Comparison of ENCODE assay signal across 16 cellular contexts in the genomic region with DNA sequence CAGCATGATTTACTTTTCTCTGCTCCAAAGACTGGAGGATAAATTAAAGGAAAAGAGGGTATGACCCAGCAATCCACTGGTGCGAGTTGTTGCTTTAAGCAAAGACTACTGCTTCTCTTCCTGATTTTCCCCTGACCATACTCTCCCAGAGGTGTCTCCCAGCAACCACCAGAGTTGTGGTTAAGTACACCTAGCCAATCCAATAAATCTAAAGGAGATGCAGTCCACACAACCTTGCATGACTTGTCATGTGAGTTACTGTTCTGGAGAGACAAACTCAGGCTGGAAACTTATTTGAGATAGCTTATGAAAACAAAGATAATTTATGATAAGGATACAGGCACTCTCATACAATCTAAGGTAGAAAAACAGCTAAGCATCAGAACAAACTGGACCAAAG. TPM values are rescaled to one million over a fixed set of nuclear protein-coding genes. Genes with fewer than 3 reads are reported as not detected.
DNase-seq lines count a peak whose midpoint lies in the region; ATAC-seq, FAIRE-seq and TF ChIP-seq lines count a peak whose summit lies in the region.
"Had no signal": no experiment of that assay in that cellular context is flagged by ENCODE, and none has a peak within 500 bp of the region (broad histone marks: within the 10 kb centered on the region; RNA-seq: fewer than 3 reads in every experiment).

No MANE protein-coding gene starts in this region.

- dilution Hi-C loops in endothelial cell of umbilical vein (cut with MboI; ENCODE audit: extremely low pct_ligation_motif_present, low sequenced_read_pairs), result no loop called here

- no peaks in the 10 kb centered on the region for H3K36me3 ChIP-seq in endothelial cell of umbilical vein (ENCODE audit: control insufficient read depth in 2 of 2, extremely low read depth in 1 of 2, insufficient read depth in 2 of 2, low read length in 2 of 2)

- no peaks in the 10 kb centered on the region for H3K27me3 ChIP-seq in endothelial cell of umbilical vein (ENCODE audit: control insufficient read depth in 2 of 2, insufficient read depth in 2 of 2, low read length in 2 of 2)

- H4K20me1 ChIP-seq in endothelial cell of umbilical vein (replicated peaks; ENCODE audit: control insufficient read depth, extremely low read depth, insufficient read depth, low read length), result no peaks in the 10 kb centered on the region

- no peaks in the 10 kb centered on the region for H3K79me2 ChIP-seq in endothelial cell of umbilical vein (ENCODE audit: control insufficient read depth, insufficient read depth, low read length)

- no peak overlapping the region for H3K27ac ChIP-seq in endothelial cell of umbilical vein (ENCODE audit: insufficient read depth, low read depth, low read length)
- H3K27ac ChIP-seq: RWPE1 had no signal

- no peak for ATAC-seq in activated CD4-positive, alpha-beta T cell treated with anti-CD3 and anti-CD28 coated beads for 36 hours
- ATAC-seq: activated naive CD8-positive, alpha-beta T cell treated with anti-CD3 and anti-CD28 coated beads, Interleukin-2, amount 50 U/mL, for 24 hours; WTC11 had no signal

- H3K9me3 ChIP-seq in endothelial cell of umbilical vein (replicated peaks; ENCODE audit: control insufficient read depth, insufficient read depth, low read length), result no peaks in the 10 kb centered on the region

- H3K4me1 Mint-ChIP-seq in nephron progenitor cell, result peaks cover 20% of the 10 kb centered on the region
- peaks cover 10% of the 10 kb centered on the region for H3K4me1 Mint-ChIP-seq in activated CD4-positive, alpha-beta T cell treated with anti-CD3 and anti-CD28 coated beads for 36 hours
- H3K4me1 Mint-ChIP-seq: endodermal cell, neural crest cell, WTC11 had no signal

- H3K4me3 ChIP-seq in LNCaP clone FGC (ENCODE audit: low read depth, low read length) (no peak overlapping the region), endothelial cell of umbilical vein (replicated peaks in 1 of 3; ENCODE audit: insufficient read depth in 1 of 3, low read depth in 1 of 3, low read length in 3 of 3) (no peak overlapping the region)

- no peaks in the 10 kb centered on the region for H3K27me3 Mint-ChIP-seq in nephron progenitor cell (ENCODE audit: low read depth, poor library complexity)
- no peaks in the 10 kb centered on the region for H3K27me3 Mint-ChIP-seq in activated CD4-positive, alpha-beta T cell treated with anti-CD3 and anti-CD28 coated beads for 36 hours
- H3K27me3 Mint-ChIP-seq: activated naive CD8-positive, alpha-beta T cell treated with anti-CD3 and anti-CD28 coated beads, Interleukin-2, amount 50 U/mL, for 24 hours had no signal

- TF ChIP-seq CTCF in LNCaP clone FGC (IDR thresholded peaks at IDR 0.05; ENCODE audit: control insufficient read depth, extremely low read depth, insufficient read depth) (no peak), endothelial cell of umbilical vein (IDR thresholded peaks at IDR 0.05; ENCODE audit: extremely low read depth in 1 of 2, insufficient read depth in 1 of 2, low read depth in 1 of 2, low read length in 2 of 2) (no peak), nephron progenitor cell (IDR thresholded peaks at IDR 0.05) (no peak), D721Med (IDR thresholded peaks at IDR 0.05; ENCODE audit: insufficient read depth, missing control alignments) (no peak)

- H2AFZ ChIP-seq in endothelial cell of umbilical vein (ENCODE audit: low read depth, low read length), result no peak overlapping the region

- CTCF ChIA-PET in endothelial cell of umbilical vein (lab: Charles Lee), result interaction anchor here (1.2 to 1.3 kb wide), 2 partner anchors 64 to 241 kb away, joined by 3 read pairs; no protein-coding TSS in a partner anchor
- CTCF ChIA-PET in activated CD4-positive, alpha-beta T cell treated with anti-CD3 and anti-CD28 coated beads for 36 hours (lab: Charles Lee), result interaction anchor here (0.7 kb wide), 1 partner anchor 9 kb away, joined by 3 read pairs; no protein-coding TSS in a partner anchor

- no peak for TF ChIP-seq POLR2A in endothelial cell of umbilical vein (IDR thresholded peaks at IDR 0.05; ENCODE audit: low read depth, low read length)

- H3K4me3 Mint-ChIP-seq in nephron progenitor cell, result no peak overlapping the region
- no peak overlapping the region for H3K4me3 Mint-ChIP-seq in activated CD4-positive, alpha-beta T cell treated with anti-CD3 and anti-CD28 coated beads for 36 hours
- H3K4me3 Mint-ChIP-seq: activated naive CD8-positive, alpha-beta T cell treated with anti-CD3 and anti-CD28 coated beads, Interleukin-2, amount 50 U/mL, for 24 hours; endodermal cell; neural crest cell; WTC11 had no signal

- peaks cover 24% of the 10 kb centered on the region for H3K9me3 Mint-ChIP-seq in nephron progenitor cell
- no peaks in the 10 kb centered on the region for H3K9me3 Mint-ChIP-seq in activated CD4-positive, alpha-beta T cell treated with anti-CD3 and anti-CD28 coated beads for 36 hours (ENCODE audit: low read depth)
- H3K9me3 Mint-ChIP-seq: neural crest cell had no signal

- H3K9me1 ChIP-seq in endothelial cell of umbilical vein (replicated peaks; ENCODE audit: control insufficient read depth, extremely low read depth, insufficient read depth, low read length), result no peaks in the 10 kb centered on the region

- no peak for FAIRE-seq in endothelial cell of umbilical vein (lab: Jason Lieb, UNC)
- FAIRE-seq in D721Med (lab: Jason Lieb, UNC), result no peak

- intact Hi-C loops in endothelial cell of umbilical vein (cut with micrococcal nuclease), result no loop called here
- intact Hi-C loops in activated CD4-positive, alpha-beta T cell treated with anti-CD3 and anti-CD28 coated beads for 36 hours (cut with DNase I, micrococcal nuclease), result no loop called here

- H3K4me1 ChIP-seq in endothelial cell of umbilical vein (ENCODE audit: control insufficient read depth, extremely low read depth, insufficient read depth, low read length), result no peaks in the 10 kb centered on the region

- peaks cover 4% of the 10 kb centered on the region for H3K36me3 Mint-ChIP-seq in nephron progenitor cell (ENCODE audit: low read depth)
- no peaks in the 10 kb centered on the region for H3K36me3 Mint-ChIP-seq in activated CD4-positive, alpha-beta T cell treated with anti-CD3 and anti-CD28 coated beads for 36 hours (ENCODE audit: low read depth)

- no peak overlapping the region for H3K4me2 ChIP-seq in endothelial cell of umbilical vein (ENCODE audit: insufficient read depth, low read length)

- no peak overlapping the region for H3K9ac ChIP-seq in endothelial cell of umbilical vein (replicated peaks; ENCODE audit: extremely low read depth, insufficient read depth, low read length)

- peak overlapping the region; percentile 96 for H3K27ac Mint-ChIP-seq in nephron progenitor cell
- H3K27ac Mint-ChIP-seq in activated CD4-positive, alpha-beta T cell treated with anti-CD3 and anti-CD28 coated beads for 36 hours, result no peak overlapping the region
- H3K27ac Mint-ChIP-seq: activated naive CD8-positive, alpha-beta T cell treated with anti-CD3 and anti-CD28 coated beads, Interleukin-2, amount 50 U/mL, for 24 hours; endodermal cell; WTC11 had no signal

- DNase-seq in AG08395 (ENCODE audit: low spot score), result peak; percentile 29
- DNase-seq in LNCaP clone FGC (ENCODE audit: low read depth), result peak; percentile 78
- DNase-seq in endothelial cell of umbilical vein (ENCODE audit: low read depth, low spot score), result peak; percentile 39
- DNase-seq in nephron progenitor cell, result no peak
- no peak for DNase-seq in GM03348 (ENCODE audit: low spot score)
- DNase-seq in activated CD4-positive, alpha-beta T cell treated with anti-CD3 and anti-CD28 coated beads for 36 hours, result no peak
- no peak for DNase-seq in AML-193 (lab: John Stamatoyannopoulos, UW)
- no peak for DNase-seq in D721Med (ENCODE audit: insufficient read length, low spot score)
- DNase-seq: activated CD8-positive, alpha-beta memory T cell treated with anti-CD3 and anti-CD28 coated beads for 24 hours; activated naive CD8-positive, alpha-beta T cell treated with anti-CD3 and anti-CD28 coated beads, Interleukin-2, amount 50 U/mL, for 24 hours; central memory CD4-positive, alpha-beta T cell; endodermal cell; T-helper 1 cell had no signal

- no TSS peak for BruUV-seq in endothelial cell of umbilical vein (replicated peaks; lab: Mats Ljungman, UMichigan)

- POLR2A ChIA-PET in endothelial cell of umbilical vein (lab: Charles Lee), result no interaction called here
- POLR2A ChIA-PET in activated CD4-positive, alpha-beta T cell treated with anti-CD3 and anti-CD28 coated beads for 36 hours (lab: Charles Lee), result no interaction called here

TF ChIP-seq in endothelial cell of umbilical vein, 7 proteins besides CTCF, POLR2A, EP300 and RAD21:
- TF ChIP-seq MYC (IDR thresholded peaks at IDR 0.05; ENCODE audit: low read depth, low read length), result no peak
- no peak for TF ChIP-seq EZH2 (IDR thresholded peaks at IDR 0.05; ENCODE audit: borderline replicate concordance, low read depth, low read length, severe bottlenecking)
- TF ChIP-seq GATA2 (IDR thresholded peaks at IDR 0.05; ENCODE audit: insufficient read depth, insufficient read length, low read depth, low read length), result no peak
- no peak for TF ChIP-seq JUN (IDR thresholded peaks at IDR 0.05; ENCODE audit: borderline replicate concordance, insufficient read depth, insufficient read length, low read depth)
- no peak for TF ChIP-seq POLR2AphosphoS5 (IDR thresholded peaks at IDR 0.05; ENCODE audit: insufficient read depth, low read depth, low read length)
- no peak for TF ChIP-seq FOS (IDR thresholded peaks at IDR 0.05; ENCODE audit: borderline replicate concordance, insufficient read depth, low read length)
- TF ChIP-seq, protein P1, sequence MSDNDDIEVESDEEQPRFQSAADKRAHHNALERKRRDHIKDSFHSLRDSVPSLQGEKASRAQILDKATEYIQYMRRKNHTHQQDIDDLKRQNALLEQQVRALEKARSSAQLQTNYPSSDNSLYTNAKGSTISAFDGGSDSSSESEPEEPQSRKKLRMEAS (IDR thresholded peaks at IDR 0.05; ENCODE audit: insufficient read depth, insufficient read length), result no peak

RNA-seq across cellular contexts. Expression of a gene that starts 11.9 kb away (rescaled TPM):
- 0.48 and 1.5 TPM in 2 replicates for total RNA-seq in endothelial cell of umbilical vein
- polyA plus RNA-seq in endothelial cell of umbilical vein, result 0.30 TPM in 1 of 2 replicates, not detected in the other
- 0.04 and 0.17 TPM in 2 replicates for polyA plus RNA-seq in endothelial cell of umbilical vein (2011; cell fraction: cytosol; rRNA removed)
- 0.50 and 1.1 TPM in 2 replicates for polyA plus RNA-seq in endothelial cell of umbilical vein (2011; cell fraction: nucleus; rRNA removed)
- 0.15 and 0.17 TPM in 2 replicates for polyA plus RNA-seq in endothelial cell of umbilical vein (2012)
- 0.64 and 1.2 TPM in 2 replicates for polyA minus RNA-seq in endothelial cell of umbilical vein
- not detected for polyA minus RNA-seq in endothelial cell of umbilical vein (2011; cell fraction: cytosol; rRNA and poly(A)+ RNA removed)
- polyA minus RNA-seq in endothelial cell of umbilical vein (2011; cell fraction: nucleus; rRNA and poly(A)+ RNA removed), result not detected in 2 replicates
- not detected for total RNA-seq in activated CD4-positive, alpha-beta T cell treated with anti-CD3 and anti-CD28 coated beads for 36 hours

Comparison
In these comparisons a context has a peak if more than half of its experiments do, and no peak if none do; other contexts are left out.
1. DNase-seq: peak in AG08395 (single experiment), LNCaP clone FGC (single experiment) and endothelial cell of umbilical vein (single experiment); none in nephron progenitor cell (single experiment), GM03348 (single experiment), activated CD4-positive, alpha-beta T cell treated with anti-CD3 and anti-CD28 coated beads for 36 hours (single experiment), AML-193 (0 of 2) and D721Med (single experiment).